14 cellular contexts compared by ENCODE assay signal in genomic region chr1:29991025-29991424, GRCh38.
DNase-seq lines count a peak whose midpoint lies in the region; ATAC-seq and TF ChIP-seq lines count a peak whose summit lies in the region.
"Had no signal": no experiment of that assay in that cellular context is flagged by ENCODE, and none has a peak within 500 bp of the region (broad histone marks: within the 10 kb centered on the region; RNA-seq: fewer than 3 reads in every experiment).

No MANE protein-coding gene starts in this region.

- H3K4me3 ChIP-seq in GM23338 (no peak overlapping the region), iPS-15b (ENCODE audit: low read depth, low read length) (peak overlapping the region; percentile 30)
- H3K4me3 ChIP-seq: SJCRH30 had no signal

- no peak overlapping the region for H3K9ac ChIP-seq in iPS-15b (ENCODE audit: low read depth, low read length)

- ATAC-seq in GM23338 (peak; percentile 92), GM19395 (IDR thresholded peaks at IDR 0.05; ENCODE audit: unreplicated experiment) (no peak)
- ATAC-seq: sciatic nerve had no signal

- H3F3A ChIP-seq in GM23338 (replicated peaks; ENCODE audit: low read depth): no peaks in the 10 kb centered on the region

- DNase-seq in GM23338 (ENCODE audit: low spot score) (peak; percentile 71), RWPE1 (ENCODE audit: low spot score) (peak; percentile 47), nephron progenitor cell (peak; percentile 58), DMS114 treated with DMSO at 0.1 percent for 48 hours (lab: John Stamatoyannopoulos, UW; ENCODE audit: unreplicated experiment) (no peak), GM13977 (ENCODE audit: low spot score) (no peak)
- DNase-seq: activated CD4-positive, alpha-beta T cell treated with anti-CD3 and anti-CD28 coated beads, Interleukin-2, amount 10 ng/mL, durations not matched to agents 24 days and 14 days; activated naive CD4-positive, alpha-beta T cell treated with anti-CD3 and anti-CD28 coated beads for 36 hours; NCI-H1930; NCI-H446; SJCRH30; stimulated activated CD4-positive, alpha-beta T cell treated with anti-CD3 and anti-CD28 coated beads, Interleukin-1b, Interleukin-23, amount 100 ng/mL, for 48 hours had no signal

- no peaks in the 10 kb centered on the region for H4K20me1 ChIP-seq in GM23338 (replicated peaks; ENCODE audit: insufficient read depth)

- H3K27me3 Mint-ChIP-seq in GM23338 (ENCODE audit: insufficient read depth, low read depth, poor library complexity): peaks cover under 1% of the 10 kb centered on the region
- peaks cover 10% of the 10 kb centered on the region for H3K27me3 Mint-ChIP-seq in nephron progenitor cell (ENCODE audit: low read depth, poor library complexity)

- H3K27ac Mint-ChIP-seq in GM23338 (no peak overlapping the region), nephron progenitor cell (no peak overlapping the region)
- H3K27ac Mint-ChIP-seq: activated CD4-positive, alpha-beta T cell treated with anti-CD3 and anti-CD28 coated beads, Interleukin-2, amount 10 ng/mL, durations not matched to agents 24 days and 14 days; activated naive CD4-positive, alpha-beta T cell treated with anti-CD3 and anti-CD28 coated beads for 36 hours had no signal

- H3K9me3 ChIP-seq in iPS-15b (ENCODE audit: control insufficient read depth, insufficient read depth, low read length): no peaks in the 10 kb centered on the region

- H3K79me2 ChIP-seq in GM23338 (replicated peaks; ENCODE audit: insufficient read depth): no peaks in the 10 kb centered on the region

- peaks cover 6% of the 10 kb centered on the region for H3K4me1 Mint-ChIP-seq in GM23338
- H3K4me1 Mint-ChIP-seq in nephron progenitor cell: peaks cover 11% of the 10 kb centered on the region
- H3K4me1 Mint-ChIP-seq: activated CD4-positive, alpha-beta T cell treated with anti-CD3 and anti-CD28 coated beads, Interleukin-2, amount 10 ng/mL, durations not matched to agents 24 days and 14 days had no signal

- in situ Hi-C loops in GM13977 (cut with MboI; ENCODE audit: low pct_unique_long_range_greater_than_20kb, low sequenced_read_pairs, unreplicated experiment): no loop called here

- peak overlapping the region; percentile 80; the same call in 1 of the 2 replicates for H2AFZ ChIP-seq in GM23338

- H3K27me3 ChIP-seq in GM23338 (ENCODE audit: insufficient read depth) (no peaks in the 10 kb centered on the region), iPS-15b (ENCODE audit: control insufficient read depth, insufficient read depth, low read length) (no peaks in the 10 kb centered on the region)
- H3K27me3 ChIP-seq: SJCRH30 had no signal

- POLR2A ChIA-PET in RWPE1 (lab: Yijun Ruan, JAX; ENCODE audit: low non-redundant PET): no interaction called here

- no peak for TF ChIP-seq CTCF in GM23338 (conservative IDR thresholded peaks at IDR 0.05; ENCODE audit: low read depth in 2 of 2)
- no peak for TF ChIP-seq CTCF in RWPE1 (conservative IDR thresholded peaks at IDR 0.05; ENCODE audit: low read depth)
- no peak for TF ChIP-seq CTCF in nephron progenitor cell (IDR thresholded peaks at IDR 0.05)
- no peak for TF ChIP-seq CTCF in GM13977 (IDR thresholded peaks at IDR 0.05; ENCODE audit: extremely low read depth, insufficient read depth, missing control alignments)

- H3K36me3 Mint-ChIP-seq in GM23338 (ENCODE audit: low read depth) (peaks cover 16% of the 10 kb centered on the region; the same call in 2 of the 3 replicates), nephron progenitor cell (ENCODE audit: low read depth) (no peaks in the 10 kb centered on the region)

- H3K9me3 Mint-ChIP-seq in GM23338: peaks cover 27% of the 10 kb centered on the region
- peaks cover 31% of the 10 kb centered on the region for H3K9me3 Mint-ChIP-seq in nephron progenitor cell

- H3K9me2 ChIP-seq in GM23338 (ENCODE audit: insufficient read depth): peaks cover 6% of the 10 kb centered on the region; the same call in 1 of the 2 replicates

- CTCF ChIA-PET in RWPE1 (lab: Yijun Ruan, JAX): no interaction called here

- H3K4me3 Mint-ChIP-seq in GM23338: no peak overlapping the region
- H3K4me3 Mint-ChIP-seq in nephron progenitor cell: peak overlapping the region; percentile 22
- H3K4me3 Mint-ChIP-seq: activated CD4-positive, alpha-beta T cell treated with anti-CD3 and anti-CD28 coated beads, Interleukin-2, amount 10 ng/mL, durations not matched to agents 24 days and 14 days; activated naive CD4-positive, alpha-beta T cell treated with anti-CD3 and anti-CD28 coated beads for 36 hours had no signal

- H3K36me3 ChIP-seq in GM23338 (ENCODE audit: insufficient read depth) (no peaks in the 10 kb centered on the region), iPS-15b (ENCODE audit: control insufficient read depth, insufficient read depth, low read length) (no peaks in the 10 kb centered on the region)

- H3K4me1 ChIP-seq in GM23338 (ENCODE audit: insufficient read depth): no peaks in the 10 kb centered on the region; the same call in 1 of the 2 replicates
- H3K4me1 ChIP-seq in iPS-15b (ENCODE audit: control insufficient read depth, insufficient read depth, low read length): peaks cover 6% of the 10 kb centered on the region
- H3K4me1 ChIP-seq: SJCRH30 had no signal

- no peak overlapping the region for H3K4me2 ChIP-seq in GM23338

- H3K27ac ChIP-seq in GM23338 (ENCODE audit: low read depth): no peak overlapping the region
- H3K27ac ChIP-seq in RWPE1: no peak overlapping the region
- H3K27ac ChIP-seq: SJCRH30 had no signal

TF ChIP-seq in GM23338, 12 proteins besides CTCF, POLR2A, EP300 and RAD21:
- no peak for TF ChIP-seq JUNB (IDR thresholded peaks at IDR 0.05; ENCODE audit: unreplicated experiment)
- TF ChIP-seq CREB1 (CRISPR knock-in tag; IDR thresholded peaks at IDR 0.05; ENCODE audit: low read depth): no peak
- 0 out of 2 replicates have a peak, but pooled peaks have one; percentile 25 for TF ChIP-seq POLR2AphosphoS5 (IDR thresholded peaks at IDR 0.05; ENCODE audit: low read depth)
- TF ChIP-seq EZH2phosphoT487 (IDR thresholded peaks at IDR 0.05; ENCODE audit: unreplicated experiment): no peak

Comparison
In these comparisons a context has a peak if more than half of its experiments do, and no peak if none do; other contexts are left out.
1. DNase-seq: peak in GM23338 (single experiment), RWPE1 (single experiment) and nephron progenitor cell (single experiment); none in DMS114 treated with DMSO at 0.1 percent for 48 hours (single experiment) and GM13977 (single experiment).